In the genomic region with DNA sequence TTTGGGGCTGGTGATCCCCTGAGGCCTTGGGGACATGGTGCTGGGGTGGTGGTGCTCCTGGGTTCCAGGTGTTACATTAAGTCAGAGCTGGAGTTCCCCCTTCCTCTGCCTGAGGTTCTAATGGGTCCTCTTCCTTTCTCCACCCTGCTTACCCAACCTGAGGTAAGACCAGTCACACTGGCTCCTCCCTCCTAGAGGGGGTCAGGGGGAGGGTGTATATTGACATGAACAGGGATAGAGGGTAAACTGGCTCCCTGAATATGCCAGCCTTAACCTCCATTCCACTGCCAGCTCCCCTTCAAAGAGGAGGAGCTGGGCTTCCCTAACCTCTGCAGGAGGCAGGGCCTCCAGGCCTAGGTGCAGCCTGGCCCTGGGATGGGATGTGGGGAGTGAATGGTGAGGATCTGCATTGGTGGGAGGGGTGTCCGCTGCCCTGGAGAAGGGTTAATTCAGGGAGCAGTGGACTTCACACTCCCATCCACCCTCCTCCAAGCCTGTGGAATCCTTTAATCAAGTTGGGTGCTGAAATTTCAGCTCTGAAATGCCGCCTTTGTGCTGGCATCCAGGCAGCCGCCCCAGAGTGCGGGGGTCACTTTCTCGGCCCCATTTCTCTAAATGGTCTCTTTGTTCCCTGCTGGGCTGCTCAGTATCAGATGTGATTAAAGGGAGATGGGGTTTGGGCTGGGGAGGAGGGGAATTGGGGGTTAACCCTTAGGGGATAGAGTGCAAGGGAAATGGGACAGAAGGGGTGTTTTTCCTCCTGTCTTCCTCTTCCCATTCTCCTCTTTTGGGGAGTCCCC, we compare ENCODE assay signal across 32 cellular contexts. TPM values are rescaled to one million over a fixed set of nuclear protein-coding genes. Genes with fewer than 3 reads are reported as not detected.
DNase-seq lines count a peak whose midpoint lies in the region; ATAC-seq and TF ChIP-seq lines count a peak whose summit lies in the region.
"Had no signal": no experiment of that assay in that cellular context is flagged by ENCODE, and none has a peak within 500 bp of the region (broad histone marks: within the 10 kb centered on the region; RNA-seq: fewer than 3 reads in every experiment).

No MANE protein-coding gene starts in this region.

- no peak overlapping the region for H3K4me2 ChIP-seq in GM23338

- ATAC-seq in GM23338 = no peak
- ATAC-seq: activated CD8-positive, alpha-beta memory T cell treated with anti-CD3 and anti-CD28 coated beads, Interleukin-2, amount 10 ng/mL, durations not matched to agents 7 days and 5 days; GM12878; heart right ventricle; left lung; natural killer cell treated with Interleukin-12 subunit alpha and Interleukin-12 subunit beta and Interleukin-15 and Interleukin-18, amount 100 ng/mL, for 72 hours; stimulated activated memory B cell treated with anti-CD40 and anti-IgM and Interleukin-4, amounts not matched to agents 10 μg/mL and 1 μg/mL and 100 μg/mL, for 72 hours had no signal

- H3K4me1 ChIP-seq in GM23338 (ENCODE audit: insufficient read depth) = peaks cover 17% of the 10 kb centered on the region
- H3K4me1 ChIP-seq: prostate gland, vagina had no signal

- no peak overlapping the region for H2AFZ ChIP-seq in GM23338

- peaks cover 37% of the 10 kb centered on the region for H3K4me1 Mint-ChIP-seq in GM23338

- no peak overlapping the region for H3K4me3 ChIP-seq in GM23338
- H3K4me3 ChIP-seq: GM12878, heart right ventricle, left lung, prostate gland, testis, vagina had no signal

- H3K27ac ChIP-seq in angular gyrus (ENCODE audit: low read depth, low read length) (peak overlapping the region; percentile 93), GM23338 (ENCODE audit: low read depth) (no peak overlapping the region)
- H3K27ac ChIP-seq: C4-2B, heart right ventricle, left lung, prostate gland, RWPE1, testis, vagina had no signal

- H3K27me3 ChIP-seq in GM23338 (ENCODE audit: insufficient read depth) = no peaks in the 10 kb centered on the region
- H3K27me3 ChIP-seq: heart right ventricle, left lung, testis, vagina had no signal

- no peaks in the 10 kb centered on the region; the same call in 2 of the 3 replicates for H3K9me3 Mint-ChIP-seq in GM23338
- H3K9me3 Mint-ChIP-seq: activated naive CD4-positive, alpha-beta T cell treated with anti-CD3 and anti-CD28 coated beads for 36 hours; mesothelial cell of epicardium; natural killer cell treated with Interleukin-12 subunit alpha and Interleukin-12 subunit beta and Interleukin-15 and Interleukin-18, amount 100 ng/mL, for 72 hours; stimulated activated memory B cell treated with anti-CD40 and anti-IgM and Interleukin-4, amounts not matched to agents 10 μg/mL and 1 μg/mL and 100 μg/mL, for 72 hours had no signal

- no peak for TF ChIP-seq CTCF in GM23338 (conservative IDR thresholded peaks at IDR 0.05; ENCODE audit: low read depth in 2 of 2)

- DNase-seq in C1 segment of cervical spinal cord (lab: John Stamatoyannopoulos, UW) (peak in 10 of 14 donors; percentile 26 to 73 (median 56)), head of caudate nucleus (peak; percentile 59 to 92 (median 81)), occipital lobe (lab: John Stamatoyannopoulos, UW) (peak; percentile 51), 8988T (no peak), NCI-H1930 (lab: John Stamatoyannopoulos, UW) (no peak), GM23338 (ENCODE audit: low spot score) (no peak), AG08396 (ENCODE audit: low spot score) (no peak)
- DNase-seq: ACHN; activated CD4-positive, alpha-beta T cell treated with anti-CD3 and anti-CD28 coated beads for 4 hours; activated CD8-positive, alpha-beta memory T cell treated with anti-CD3 and anti-CD28 coated beads, Interleukin-2, amount 10 ng/mL, durations not matched to agents 7 days and 5 days; activated naive CD4-positive, alpha-beta T cell treated with anti-CD3 and anti-CD28 coated beads for 36 hours; Calu3; central memory CD4-positive, alpha-beta T cell; DND-41; heart right ventricle; NCI-H1048; NCI-H187; testis had no signal

- no peak overlapping the region for H3K27ac Mint-ChIP-seq in GM23338
- H3K27ac Mint-ChIP-seq: activated CD8-positive, alpha-beta memory T cell treated with anti-CD3 and anti-CD28 coated beads, Interleukin-2, amount 10 ng/mL, durations not matched to agents 7 days and 5 days; activated naive CD4-positive, alpha-beta T cell treated with anti-CD3 and anti-CD28 coated beads for 36 hours; mesothelial cell of epicardium; natural killer cell treated with Interleukin-12 subunit alpha and Interleukin-12 subunit beta and Interleukin-15 and Interleukin-18, amount 100 ng/mL, for 72 hours; stimulated activated memory B cell treated with anti-CD40 and anti-IgM and Interleukin-4, amounts not matched to agents 10 μg/mL and 1 μg/mL and 100 μg/mL, for 72 hours had no signal

- H3K27me3 Mint-ChIP-seq in GM23338 (ENCODE audit: insufficient read depth, low read depth, poor library complexity) = peaks cover 20% of the 10 kb centered on the region
- H3K27me3 Mint-ChIP-seq: activated CD8-positive, alpha-beta memory T cell treated with anti-CD3 and anti-CD28 coated beads, Interleukin-2, amount 10 ng/mL, durations not matched to agents 7 days and 5 days; natural killer cell treated with Interleukin-12 subunit alpha and Interleukin-12 subunit beta and Interleukin-15 and Interleukin-18, amount 100 ng/mL, for 72 hours; stimulated activated memory B cell treated with anti-CD40 and anti-IgM and Interleukin-4, amounts not matched to agents 10 μg/mL and 1 μg/mL and 100 μg/mL, for 72 hours had no signal

- H3K36me3 Mint-ChIP-seq in GM23338 (ENCODE audit: low read depth) = peaks cover 41% of the 10 kb centered on the region
- H3K36me3 Mint-ChIP-seq: natural killer cell treated with Interleukin-12 subunit alpha and Interleukin-12 subunit beta and Interleukin-15 and Interleukin-18, amount 100 ng/mL, for 72 hours had no signal

- H3K36me3 ChIP-seq in GM23338 (ENCODE audit: insufficient read depth) = 0 out of 2 replicates have a peak, but pooled peaks cover 3% of the 10 kb centered on the region
- H3K36me3 ChIP-seq: prostate gland had no signal

- H3K79me2 ChIP-seq in GM23338 (replicated peaks; ENCODE audit: insufficient read depth) = peaks cover 5% of the 10 kb centered on the region; the same call in 1 of the 2 replicates

- intact Hi-C loops in head of caudate nucleus (cut with DNase I) = loop anchor here (10.0 kb wide), 1 partner anchor 154 kb away; no protein-coding TSS in a partner anchor

- H3K9me2 ChIP-seq in GM23338 (ENCODE audit: insufficient read depth) = no peaks in the 10 kb centered on the region

- peaks cover 19% of the 10 kb centered on the region for H4K20me1 ChIP-seq in GM23338 (replicated peaks; ENCODE audit: insufficient read depth)

- H3F3A ChIP-seq in GM23338 (replicated peaks; ENCODE audit: low read depth) = peaks cover 9% of the 10 kb centered on the region; the same call in 1 of the 2 replicates

- H3K4me3 Mint-ChIP-seq in GM23338 = no peak overlapping the region
- H3K4me3 Mint-ChIP-seq: activated CD8-positive, alpha-beta memory T cell treated with anti-CD3 and anti-CD28 coated beads, Interleukin-2, amount 10 ng/mL, durations not matched to agents 7 days and 5 days; activated naive CD4-positive, alpha-beta T cell treated with anti-CD3 and anti-CD28 coated beads for 36 hours; mesothelial cell of epicardium; natural killer cell treated with Interleukin-12 subunit alpha and Interleukin-12 subunit beta and Interleukin-15 and Interleukin-18, amount 100 ng/mL, for 72 hours; stimulated activated memory B cell treated with anti-CD40 and anti-IgM and Interleukin-4, amounts not matched to agents 10 μg/mL and 1 μg/mL and 100 μg/mL, for 72 hours had no signal

TF ChIP-seq in GM23338, 12 proteins besides CTCF, POLR2A, EP300 and RAD21:
- TF ChIP-seq ZNF114 (CRISPR knock-in tag; IDR thresholded peaks at IDR 0.05) (no peak), EZH2 (IDR thresholded peaks at IDR 0.05; ENCODE audit: low read depth, unreplicated experiment) (no peak), JUNB (IDR thresholded peaks at IDR 0.05; ENCODE audit: unreplicated experiment) (no peak)
- TF ChIP-seq, protein P1, sequence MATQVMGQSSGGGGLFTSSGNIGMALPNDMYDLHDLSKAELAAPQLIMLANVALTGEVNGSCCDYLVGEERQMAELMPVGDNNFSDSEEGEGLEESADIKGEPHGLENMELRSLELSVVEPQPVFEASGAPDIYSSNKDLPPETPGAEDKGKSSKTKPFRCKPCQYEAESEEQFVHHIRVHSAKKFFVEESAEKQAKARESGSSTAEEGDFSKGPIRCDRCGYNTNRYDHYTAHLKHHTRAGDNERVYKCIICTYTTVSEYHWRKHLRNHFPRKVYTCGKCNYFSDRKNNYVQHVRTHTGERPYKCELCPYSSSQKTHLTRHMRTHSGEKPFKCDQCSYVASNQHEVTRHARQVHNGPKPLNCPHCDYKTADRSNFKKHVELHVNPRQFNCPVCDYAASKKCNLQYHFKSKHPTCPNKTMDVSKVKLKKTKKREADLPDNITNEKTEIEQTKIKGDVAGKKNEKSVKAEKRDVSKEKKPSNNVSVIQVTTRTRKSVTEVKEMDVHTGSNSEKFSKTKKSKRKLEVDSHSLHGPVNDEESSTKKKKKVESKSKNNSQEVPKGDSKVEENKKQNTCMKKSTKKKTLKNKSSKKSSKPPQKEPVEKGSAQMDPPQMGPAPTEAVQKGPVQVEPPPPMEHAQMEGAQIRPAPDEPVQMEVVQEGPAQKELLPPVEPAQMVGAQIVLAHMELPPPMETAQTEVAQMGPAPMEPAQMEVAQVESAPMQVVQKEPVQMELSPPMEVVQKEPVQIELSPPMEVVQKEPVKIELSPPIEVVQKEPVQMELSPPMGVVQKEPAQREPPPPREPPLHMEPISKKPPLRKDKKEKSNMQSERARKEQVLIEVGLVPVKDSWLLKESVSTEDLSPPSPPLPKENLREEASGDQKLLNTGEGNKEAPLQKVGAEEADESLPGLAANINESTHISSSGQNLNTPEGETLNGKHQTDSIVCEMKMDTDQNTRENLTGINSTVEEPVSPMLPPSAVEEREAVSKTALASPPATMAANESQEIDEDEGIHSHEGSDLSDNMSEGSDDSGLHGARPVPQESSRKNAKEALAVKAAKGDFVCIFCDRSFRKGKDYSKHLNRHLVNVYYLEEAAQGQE (IDR thresholded peaks at IDR 0.05; ENCODE audit: unreplicated experiment) = no peak

RNA-seq across cellular contexts. Expression of a gene that starts 15.2 kb away (rescaled TPM):
- total RNA-seq in occipital lobe = 17.8 TPM
- total RNA-seq in GM23338 (2014; rRNA removed; shearing (Covaris generic)) = 64.6 and 144 TPM in 2 replicates
- 429 and 450 TPM in 2 replicates for polyA plus RNA-seq in GM23338 (2016; fragmentation: Nextera tagmentation; extraction: Ambion mirVana)

RNA-seq across cellular contexts. Expression of a gene that starts 15.3 kb away (rescaled TPM):
- total RNA-seq in occipital lobe = 0.31 TPM
- 0.38 TPM in 1 of 2 replicates, not detected in the other for total RNA-seq in GM23338 (2014; rRNA removed; shearing (Covaris generic))
- 0.64 TPM in 1 of 2 replicates, not detected in the other for polyA plus RNA-seq in GM23338 (2016; fragmentation: Nextera tagmentation; extraction: Ambion mirVana)
- total RNA-seq: activated naive CD4-positive, alpha-beta T cell treated with anti-CD3 and anti-CD28 coated beads for 36 hours; epithelial cell of proximal tubule; fibroblast of villous mesenchyme; T-helper 2 cell treated with Interferon-gamma antibody and Interleukin-4, amounts not matched to agents 100 ng/mL and 5 ng/mL, for 36 hours; vagina had no signal

RNA-seq across cellular contexts. Expression of a gene that starts 15.7 kb away (rescaled TPM):
- 1.9 TPM for total RNA-seq in occipital lobe
- total RNA-seq in GM23338 (2014; rRNA removed; shearing (Covaris generic)) = 2.1 and 2.3 TPM in 2 replicates
- 1.1 and 1.3 TPM in 2 replicates for polyA plus RNA-seq in GM23338 (2016; fragmentation: Nextera tagmentation; extraction: Ambion mirVana)
- total RNA-seq: activated CD8-positive, alpha-beta memory T cell treated with anti-CD3 and anti-CD28 coated beads, Interleukin-2, amount 10 ng/mL, durations not matched to agents 7 days and 5 days; activated naive CD4-positive, alpha-beta T cell treated with anti-CD3 and anti-CD28 coated beads for 36 hours; Calu3; epithelial cell of proximal tubule; fibroblast of villous mesenchyme; GM12878; left lung; LHCN-M2; natural killer cell treated with Interleukin-12 subunit alpha and Interleukin-12 subunit beta and Interleukin-15 and Interleukin-18, amount 100 ng/mL, for 72 hours; T-helper 2 cell treated with Interferon-gamma antibody and Interleukin-4, amounts not matched to agents 100 ng/mL and 5 ng/mL, for 36 hours had no signal

Comparison
In these comparisons a context has a peak if more than half of its experiments do, and no peak if none do; other contexts are left out.
1. DNase-seq: peak in C1 segment of cervical spinal cord (10 of 14), head of caudate nucleus (42 of 42) and occipital lobe (single experiment); none in 8988T (single experiment), NCI-H1930 (0 of 2), GM23338 (single experiment) and AG08396 (single experiment).